ENCODE assay signal across 20 cellular contexts in genomic region chr21:41160036-41160435, GRCh38.
"Had no signal": no experiment of that assay in that cellular context is flagged by ENCODE, and none has a peak within 500 bp of the region (broad histone marks: within the 10 kb centered on the region; RNA-seq: fewer than 3 reads in every experiment).

No MANE protein-coding gene starts in this region.

- H3K36me3 Mint-ChIP-seq: immature natural killer cell; naive thymus-derived CD4-positive, alpha-beta T cell; stimulated activated effector memory CD8-positive, alpha-beta T cell treated with anti-CD3 and anti-CD28 coated beads, Interleukin-12 subunit alpha, Interleukin-12 subunit beta, amount 100 ng/mL, for 72 hours had no signal

- H3K27me3 ChIP-seq: esophagus muscularis mucosa, suprapubic skin, upper lobe of left lung had no signal

- DNase-seq: cerebellar nuclear complex; effector memory CD8-positive, alpha-beta T cell; immature natural killer cell; left colon; left ventricle myocardium superior; mesendoderm; naive thymus-derived CD4-positive, alpha-beta T cell; nephron progenitor cell; psoas muscle; small intestine; stimulated activated CD4-positive, alpha-beta T cell treated with anti-CD3 and anti-CD28 coated beads, Interleukin-12 subunit alpha, Interleukin-12 subunit beta, amount 100 ng/mL, for 4 hours; stimulated activated naive CD8-positive, alpha-beta T cell treated with anti-CD3 and anti-CD28 coated beads, Interleukin-15, Interleukin-2, amounts not matched to agents 100 U/mL and 50 U/mL, for 24 hours; upper lobe of left lung had no signal

- H3K4me1 ChIP-seq: esophagus muscularis mucosa, gastroesophageal sphincter, psoas muscle, tibial artery, upper lobe of left lung had no signal

- H3K27ac Mint-ChIP-seq: dendritic cell treated with granulocyte-macrophage colony-stimulating factor and Interleukin-4, amounts not matched to agents 40 ng/mL and 50 ng/mL, for 4 days; effector memory CD8-positive, alpha-beta T cell; immature natural killer cell; naive thymus-derived CD4-positive, alpha-beta T cell; nephron progenitor cell; stimulated activated effector memory CD8-positive, alpha-beta T cell treated with anti-CD3 and anti-CD28 coated beads, Interleukin-12 subunit alpha, Interleukin-12 subunit beta, amount 100 ng/mL, for 72 hours had no signal

- H3K9me3 ChIP-seq: suprapubic skin, tibial artery, upper lobe of left lung had no signal

- H3K27ac ChIP-seq: epithelial cell of prostate, esophagus muscularis mucosa, gastroesophageal sphincter, psoas muscle, suprapubic skin, tibial artery, upper lobe of left lung had no signal

- H3K36me3 ChIP-seq: esophagus muscularis mucosa, gastroesophageal sphincter, suprapubic skin, tibial artery, upper lobe of left lung had no signal

- H3K4me3 ChIP-seq: esophagus muscularis mucosa, gastroesophageal sphincter, psoas muscle, suprapubic skin, tibial artery, upper lobe of left lung had no signal

- H3K9me3 Mint-ChIP-seq: effector memory CD8-positive, alpha-beta T cell; immature natural killer cell; stimulated activated effector memory CD8-positive, alpha-beta T cell treated with anti-CD3 and anti-CD28 coated beads, Interleukin-12 subunit alpha, Interleukin-12 subunit beta, amount 100 ng/mL, for 72 hours had no signal

- H3K4me3 Mint-ChIP-seq: dendritic cell treated with granulocyte-macrophage colony-stimulating factor and Interleukin-4, amounts not matched to agents 40 ng/mL and 50 ng/mL, for 4 days; effector memory CD8-positive, alpha-beta T cell; immature natural killer cell; naive thymus-derived CD4-positive, alpha-beta T cell; nephron progenitor cell; stimulated activated effector memory CD8-positive, alpha-beta T cell treated with anti-CD3 and anti-CD28 coated beads, Interleukin-12 subunit alpha, Interleukin-12 subunit beta, amount 100 ng/mL, for 72 hours had no signal

- H3K4me1 Mint-ChIP-seq: immature natural killer cell; naive thymus-derived CD4-positive, alpha-beta T cell; stimulated activated effector memory CD8-positive, alpha-beta T cell treated with anti-CD3 and anti-CD28 coated beads, Interleukin-12 subunit alpha, Interleukin-12 subunit beta, amount 100 ng/mL, for 72 hours had no signal
